Comparison of ENCODE assay signal across 18 cellular contexts in the genomic region with DNA sequence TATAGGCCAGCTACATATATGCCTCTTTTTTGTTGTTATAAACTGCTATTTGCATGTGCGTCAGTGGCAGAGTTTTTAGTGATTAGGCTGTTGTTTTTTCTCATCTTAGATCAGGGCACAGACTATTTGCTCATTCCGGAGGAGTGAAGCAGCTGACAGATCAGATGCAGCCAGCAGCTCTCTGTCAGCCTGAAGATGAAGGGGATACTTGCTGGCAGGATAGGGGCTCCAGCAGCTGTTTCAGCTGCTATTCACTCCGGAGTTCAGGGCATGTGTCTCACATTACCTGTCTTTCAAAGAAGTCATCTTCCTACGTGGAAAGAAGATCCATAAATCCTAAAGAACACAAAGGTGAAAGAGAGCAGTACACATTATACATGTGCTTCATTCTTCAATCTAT.
"Had no signal": no experiment of that assay in that cellular context is flagged by ENCODE, and none has a peak within 500 bp of the region (broad histone marks: within the 10 kb centered on the region; RNA-seq: fewer than 3 reads in every experiment).

No MANE protein-coding gene starts in this region.

- DNase-seq: activated CD4-positive, alpha-beta T cell treated with anti-CD3 and anti-CD28 coated beads, Interleukin-2, amount 50 U/mL, for 4 hours; activated effector memory CD4-positive, alpha-beta T cell treated with Interleukin-2 at 50 U/mL for 16 hours; activated T-cell treated with anti-CD3 and anti-CD28 coated beads, Interleukin-2, amount 50 U/mL, for 1 hour; dorsolateral prefrontal cortex; foreskin keratinocyte; head of caudate nucleus; left cardiac atrium; mammary epithelial cell; mucosa of descending colon; natural killer cell; ovary; stimulated activated CD4-positive, alpha-beta T cell treated with anti-CD3 and anti-CD28 coated beads, Interleukin-15, amount 100 ng/mL, for 24 hours; stimulated activated CD4-positive, alpha-beta T cell treated with anti-CD3 and anti-CD28 coated beads, Interleukin-4, amount 100 ng/mL, for 24 hours; stimulated activated naive CD8-positive, alpha-beta T cell treated with anti-CD3 and anti-CD28 coated beads, Interleukin-15, amount 100 ng/mL, for 72 hours; uterus had no signal

- ATAC-seq: activated CD4-positive, CD25-positive, alpha-beta regulatory T cell treated with anti-CD3 and anti-CD28 coated beads, Interleukin-2, amount 50 U/mL, for 24 hours; esophagus mucosa; foreskin keratinocyte; left cardiac atrium; mucosa of descending colon; natural killer cell; stimulated activated naive CD8-positive, alpha-beta T cell treated with anti-CD3 and anti-CD28 coated beads, Interleukin-15, amount 100 ng/mL, for 72 hours had no signal

- H3K4me3 Mint-ChIP-seq: activated naive CD8-positive, alpha-beta T cell; natural killer cell; stimulated activated naive CD8-positive, alpha-beta T cell treated with anti-CD3 and anti-CD28 coated beads, Interleukin-15, amount 100 ng/mL, for 72 hours had no signal

- H3K27me3 Mint-ChIP-seq: activated naive CD8-positive, alpha-beta T cell; stimulated activated naive CD8-positive, alpha-beta T cell treated with anti-CD3 and anti-CD28 coated beads, Interleukin-15, amount 100 ng/mL, for 72 hours had no signal

- H3K36me3 Mint-ChIP-seq: activated naive CD8-positive, alpha-beta T cell; natural killer cell had no signal

- H3K27ac Mint-ChIP-seq: activated naive CD8-positive, alpha-beta T cell; natural killer cell; stimulated activated naive CD8-positive, alpha-beta T cell treated with anti-CD3 and anti-CD28 coated beads, Interleukin-15, amount 100 ng/mL, for 72 hours had no signal

- H3K4me1 Mint-ChIP-seq: natural killer cell; stimulated activated naive CD8-positive, alpha-beta T cell treated with anti-CD3 and anti-CD28 coated beads, Interleukin-15, amount 100 ng/mL, for 72 hours had no signal
